ENCODE assay signal across 8 cellular contexts in the genomic region with DNA sequence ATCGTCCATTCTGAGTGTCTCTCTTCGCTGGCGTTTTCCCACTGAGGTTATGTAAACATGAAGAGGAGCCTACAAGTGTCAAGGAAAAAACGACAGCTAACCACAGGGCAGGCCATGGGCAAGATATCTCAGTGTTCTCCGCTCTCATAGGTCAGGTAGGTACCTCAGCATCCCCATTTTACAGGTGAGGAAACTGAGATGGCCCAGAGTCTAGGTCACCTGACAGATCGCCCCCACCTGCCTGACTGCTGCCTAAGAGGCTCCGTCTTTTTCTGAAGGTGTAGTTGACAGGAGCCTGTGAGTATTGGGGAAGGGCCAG. TPM values are rescaled to one million over a fixed set of nuclear protein-coding genes. Genes with fewer than 3 reads are reported as not detected.
DNase-seq lines count a peak whose midpoint lies in the region; ATAC-seq, FAIRE-seq and TF ChIP-seq lines count a peak whose summit lies in the region.

No MANE protein-coding gene starts in this region.

- 34% methylated on average over 4 of the region's 7 CpGs for WGBS in suprapubic skin

- H3K4me1 ChIP-seq in keratinocyte (ENCODE audit: control insufficient read depth, extremely low read depth, insufficient read depth, low read length) (peaks cover 4% of the 10 kb centered on the region), suprapubic skin (peaks cover 24% of the 10 kb centered on the region)

- peak overlapping the region; percentile 93 for H3K9ac ChIP-seq in keratinocyte (ENCODE audit: control insufficient read depth, extremely low read depth, insufficient read depth, low read length)

- TF ChIP-seq CTCF in keratinocyte (optimal IDR thresholded peaks at IDR 0.05 in 1 of 3, IDR thresholded peaks at IDR 0.05 in 1 of 3, conservative IDR thresholded peaks at IDR 0.05 in 1 of 3; ENCODE audit: extremely low read depth in 1 of 3, insufficient read depth in 2 of 3, low read length in 3 of 3) (no peak), suprapubic skin (IDR thresholded peaks at IDR 0.05) (no peak)

- peak overlapping the region; percentile 90 for H3K4me2 ChIP-seq in keratinocyte (ENCODE audit: control insufficient read depth, extremely low read depth, insufficient read depth, low read depth, low read length)

- H3K27ac ChIP-seq in keratinocyte (ENCODE audit: control insufficient read depth, insufficient read depth, low read length) (peak overlapping the region; percentile 27), suprapubic skin (peak overlapping the region; percentile 99)

- no peaks in the 10 kb centered on the region for H3K9me1 ChIP-seq in keratinocyte (ENCODE audit: control insufficient read depth, extremely low read depth, insufficient read depth, low read length)

- peaks cover 2% of the 10 kb centered on the region for H4K20me1 ChIP-seq in keratinocyte (ENCODE audit: control insufficient read depth, extremely low read depth, insufficient read depth, low read length)

- no peak for ATAC-seq in activated naive CD4-positive, alpha-beta T cell treated with anti-CD3 and anti-CD28 coated beads, Interleukin-2, amount 50 U/mL, for 72 hours
- no peak for ATAC-seq in GM21447 (IDR thresholded peaks at IDR 0.05; ENCODE audit: unreplicated experiment)
- no peak for ATAC-seq in GM21390 (IDR thresholded peaks at IDR 0.05; ENCODE audit: unreplicated experiment)

- peak; percentile 0 for DNase-seq in SHP77 treated with DMSO at 0.1 percent for 48 hours (lab: John Stamatoyannopoulos, UW)
- no peak for DNase-seq in SHP77 (lab: John Stamatoyannopoulos, UW)
- DNase-seq in activated naive CD4-positive, alpha-beta T cell treated with anti-CD3 and anti-CD28 coated beads, Interleukin-2, amount 50 U/mL, for 72 hours (ENCODE audit: low spot score in 2 of 2) = no peak
- no peak for DNase-seq in keratinocyte (ENCODE audit: low read depth, low spot score)
- DNase-seq in suprapubic skin (ENCODE audit: low spot score in 2 of 2) = no peak
- DNase-seq in H4 (ENCODE audit: low spot score) = no peak

- no peak for TF ChIP-seq POLR2A in suprapubic skin (IDR thresholded peaks at IDR 0.05)

- H3K36me3 ChIP-seq in keratinocyte (ENCODE audit: control insufficient read depth in 2 of 2, extremely low read depth in 1 of 2, insufficient read depth in 2 of 2, low read length in 2 of 2) = peaks cover 4 to 7% of the 10 kb centered on the region in 2 experiments
- peaks cover 6% of the 10 kb centered on the region for H3K36me3 ChIP-seq in suprapubic skin

- H3K27ac Mint-ChIP-seq in activated naive CD4-positive, alpha-beta T cell treated with anti-CD3 and anti-CD28 coated beads, Interleukin-2, amount 50 U/mL, for 72 hours = peak overlapping the region; percentile 74 to 100

- H3K27me3 ChIP-seq in keratinocyte (ENCODE audit: control insufficient read depth, extremely low read depth, insufficient read depth, low read length) = no peaks in the 10 kb centered on the region
- no peaks in the 10 kb centered on the region for H3K27me3 ChIP-seq in suprapubic skin

- no peak for TF ChIP-seq EP300 in suprapubic skin (IDR thresholded peaks at IDR 0.05)

- dilution Hi-C loops in keratinocyte (cut with MboI; ENCODE audit: extremely low pct_ligation_motif_present, low sequenced_read_pairs) = no loop called here

- H3K9me3 ChIP-seq in keratinocyte (ENCODE audit: control insufficient read depth, low read depth, low read length) = no peaks in the 10 kb centered on the region
- H3K9me3 ChIP-seq in suprapubic skin = no peaks in the 10 kb centered on the region

- no peaks in the 10 kb centered on the region for H3K9me3 Mint-ChIP-seq in activated naive CD4-positive, alpha-beta T cell treated with anti-CD3 and anti-CD28 coated beads, Interleukin-2, amount 50 U/mL, for 72 hours

- H3K79me2 ChIP-seq in keratinocyte (ENCODE audit: control insufficient read depth, insufficient read depth, low read length) = peaks cover 14% of the 10 kb centered on the region

- peaks cover 20 to 28% of the 10 kb centered on the region in 2 donors for H3K36me3 Mint-ChIP-seq in activated naive CD4-positive, alpha-beta T cell treated with anti-CD3 and anti-CD28 coated beads, Interleukin-2, amount 50 U/mL, for 72 hours

- peak overlapping the region; percentile 79 for H2AFZ ChIP-seq in keratinocyte (ENCODE audit: control insufficient read depth, low read length)

- peak overlapping the region; percentile 65 to 92 (median 69) for H3K4me3 ChIP-seq in keratinocyte (ENCODE audit: control insufficient read depth in 2 of 3, extremely low read depth in 1 of 3, insufficient read depth in 2 of 3, low read depth in 1 of 3, low read length in 3 of 3)
- peak overlapping the region; percentile 94 for H3K4me3 ChIP-seq in suprapubic skin

- peak; percentile 32 for FAIRE-seq in keratinocyte (lab: Jason Lieb, UNC)

RNA-seq across cellular contexts. Expression of a gene that starts 0.8 kb away (rescaled TPM):
- 100 to 1,000 TPM in 1 of 2 donors, 10 to 100 TPM in 1; 84.9 to 107 TPM for total RNA-seq in activated naive CD4-positive, alpha-beta T cell treated with anti-CD3 and anti-CD28 coated beads, Interleukin-2, amount 50 U/mL, for 72 hours
- 46.3 to 86.7 TPM (median 54.6 TPM) in 3 replicates for polyA plus RNA-seq in keratinocyte
- 103 TPM for polyA plus RNA-seq in keratinocyte (2011; ENCODE audit: low read depth)
- 46.7 and 55.7 TPM in 2 replicates for polyA plus RNA-seq in keratinocyte (2011; cell fraction: cytosol; rRNA removed)
- 20.8 and 24.3 TPM in 2 replicates for polyA plus RNA-seq in keratinocyte (2011; cell fraction: nucleus; rRNA removed)
- 75.3 and 79.5 TPM in 2 replicates for polyA plus RNA-seq in keratinocyte (2012; ENCODE audit: low replicate concordance)
- polyA minus RNA-seq in keratinocyte = 13.2 to 14.5 TPM (median 13.7 TPM) in 3 replicates
- polyA minus RNA-seq in keratinocyte (2011; cell fraction: cytosol; rRNA and poly(A)+ RNA removed) = 17.1 TPM
- 4.5 and 6.6 TPM in 2 replicates for polyA minus RNA-seq in keratinocyte (2011; cell fraction: nucleus; rRNA and poly(A)+ RNA removed)
- 10 to 100 TPM; 40.2 to 62.1 (median 48.0) TPM for total RNA-seq in suprapubic skin
- total RNA-seq in H4 (2014; rRNA removed; shearing (Covaris generic)) = 138 and 164 TPM in 2 replicates

RNA-seq across cellular contexts. Expression of a gene that starts 11.9 kb away (rescaled TPM):
- 10 to 100 TPM; 48.3 to 59.9 TPM for total RNA-seq in activated naive CD4-positive, alpha-beta T cell treated with anti-CD3 and anti-CD28 coated beads, Interleukin-2, amount 50 U/mL, for 72 hours
- polyA plus RNA-seq in keratinocyte = 21.1 to 30.0 TPM (median 21.6 TPM) in 3 replicates
- polyA plus RNA-seq in keratinocyte (2011; ENCODE audit: low read depth) = 10.3 TPM
- 21.5 and 33.2 TPM in 2 replicates for polyA plus RNA-seq in keratinocyte (2011; cell fraction: cytosol; rRNA removed)
- 9.5 TPM in 2 replicates for polyA plus RNA-seq in keratinocyte (2011; cell fraction: nucleus; rRNA removed)
- polyA plus RNA-seq in keratinocyte (2012; ENCODE audit: low replicate concordance) = 50.4 and 51.3 TPM in 2 replicates
- 3.6 to 4.5 TPM (median 3.7 TPM) in 3 replicates for polyA minus RNA-seq in keratinocyte
- 4.8 TPM for polyA minus RNA-seq in keratinocyte (2011; cell fraction: cytosol; rRNA and poly(A)+ RNA removed)
- 1.0 and 2.1 TPM in 2 replicates for polyA minus RNA-seq in keratinocyte (2011; cell fraction: nucleus; rRNA and poly(A)+ RNA removed)
- 10 to 100 TPM; 11.8 to 18.6 (median 12.8) TPM for total RNA-seq in suprapubic skin
- total RNA-seq in H4 (2014; rRNA removed; shearing (Covaris generic)) = 4.0 and 7.1 TPM in 2 replicates

RNA-seq across cellular contexts. Expression of a gene that starts 17.4 kb away (rescaled TPM):
- 1 to 10 TPM; 2.1 to 2.2 TPM for total RNA-seq in activated naive CD4-positive, alpha-beta T cell treated with anti-CD3 and anti-CD28 coated beads, Interleukin-2, amount 50 U/mL, for 72 hours
- 0.80 to 2.2 TPM (median 1.4 TPM) in 3 replicates for polyA plus RNA-seq in keratinocyte
- polyA plus RNA-seq in keratinocyte (2011; ENCODE audit: low read depth) = 0.19 TPM
- 0.55 and 0.96 TPM in 2 replicates for polyA plus RNA-seq in keratinocyte (2011; cell fraction: cytosol; rRNA removed)
- polyA plus RNA-seq in keratinocyte (2011; cell fraction: nucleus; rRNA removed) = 1.4 and 2.1 TPM in 2 replicates
- 1.2 and 1.6 TPM in 2 replicates for polyA plus RNA-seq in keratinocyte (2012; ENCODE audit: low replicate concordance)
- 0.42 to 1.7 TPM (median 0.49 TPM) in 3 replicates for polyA minus RNA-seq in keratinocyte
- polyA minus RNA-seq in keratinocyte (2011; cell fraction: cytosol; rRNA and poly(A)+ RNA removed) = 1.2 TPM
- polyA minus RNA-seq in keratinocyte (2011; cell fraction: nucleus; rRNA and poly(A)+ RNA removed) = 0.47 and 0.63 TPM in 2 replicates
- total RNA-seq in suprapubic skin = 10 to 100 TPM in 1 of 4 donors, 1 to 10 TPM in 3; 7.1 to 11.4 (median 8.0) TPM
- not detected in 2 replicates for total RNA-seq in H4 (2014; rRNA removed; shearing (Covaris generic))

RNA-seq across cellular contexts. Expression of a gene that starts 20.8 kb away (rescaled TPM):
- 10 to 100 TPM; 26.3 to 32.3 TPM for total RNA-seq in activated naive CD4-positive, alpha-beta T cell treated with anti-CD3 and anti-CD28 coated beads, Interleukin-2, amount 50 U/mL, for 72 hours
- 17.0 to 20.9 TPM (median 20.5 TPM) in 3 replicates for polyA plus RNA-seq in keratinocyte
- polyA plus RNA-seq in keratinocyte (2011; ENCODE audit: low read depth) = 1.00 TPM
- polyA plus RNA-seq in keratinocyte (2011; cell fraction: cytosol; rRNA removed) = 8.8 and 10.4 TPM in 2 replicates
- 20.9 and 26.2 TPM in 2 replicates for polyA plus RNA-seq in keratinocyte (2011; cell fraction: nucleus; rRNA removed)
- polyA plus RNA-seq in keratinocyte (2012; ENCODE audit: low replicate concordance) = 4.6 and 16.5 TPM in 2 replicates
- 23.7 to 38.9 TPM (median 28.4 TPM) in 3 replicates for polyA minus RNA-seq in keratinocyte
- polyA minus RNA-seq in keratinocyte (2011; cell fraction: cytosol; rRNA and poly(A)+ RNA removed) = 19.2 TPM
- polyA minus RNA-seq in keratinocyte (2011; cell fraction: nucleus; rRNA and poly(A)+ RNA removed) = 23.7 and 27.8 TPM in 2 replicates
- total RNA-seq in suprapubic skin = 10 to 100 TPM; 20.9 to 25.9 (median 22.2) TPM
- total RNA-seq in H4 (2014; rRNA removed; shearing (Covaris generic)) = 28.0 and 29.8 TPM in 2 replicates

RNA-seq across cellular contexts. Expression of a gene that starts 39.2 kb away (rescaled TPM):
- 1 to 10 TPM; 2.2 to 4.8 TPM for total RNA-seq in activated naive CD4-positive, alpha-beta T cell treated with anti-CD3 and anti-CD28 coated beads, Interleukin-2, amount 50 U/mL, for 72 hours
- polyA plus RNA-seq in keratinocyte = 0.74 to 2.8 TPM (median 0.81 TPM) in 3 replicates
- 0.81 TPM for polyA plus RNA-seq in keratinocyte (2011; ENCODE audit: low read depth)
- 0.18 and 0.35 TPM in 2 replicates for polyA plus RNA-seq in keratinocyte (2011; cell fraction: cytosol; rRNA removed)
- 11.0 and 13.8 TPM in 2 replicates for polyA plus RNA-seq in keratinocyte (2011; cell fraction: nucleus; rRNA removed)
- polyA plus RNA-seq in keratinocyte (2012; ENCODE audit: low replicate concordance) = 0.45 and 4.0 TPM in 2 replicates
- polyA minus RNA-seq in keratinocyte = 1.5 to 5.3 TPM (median 3.2 TPM) in 3 replicates
- not detected for polyA minus RNA-seq in keratinocyte (2011; cell fraction: cytosol; rRNA and poly(A)+ RNA removed)
- polyA minus RNA-seq in keratinocyte (2011; cell fraction: nucleus; rRNA and poly(A)+ RNA removed) = 3.2 and 4.4 TPM in 2 replicates
- 1 to 10 TPM in 3 of 4 donors, under 1 TPM in 1; 0.72 to 4.7 (median 2.0) TPM for total RNA-seq in suprapubic skin
- not detected in 2 replicates for total RNA-seq in H4 (2014; rRNA removed; shearing (Covaris generic))
